ENCODE assay signal across 25 cellular contexts in the genomic region with DNA sequence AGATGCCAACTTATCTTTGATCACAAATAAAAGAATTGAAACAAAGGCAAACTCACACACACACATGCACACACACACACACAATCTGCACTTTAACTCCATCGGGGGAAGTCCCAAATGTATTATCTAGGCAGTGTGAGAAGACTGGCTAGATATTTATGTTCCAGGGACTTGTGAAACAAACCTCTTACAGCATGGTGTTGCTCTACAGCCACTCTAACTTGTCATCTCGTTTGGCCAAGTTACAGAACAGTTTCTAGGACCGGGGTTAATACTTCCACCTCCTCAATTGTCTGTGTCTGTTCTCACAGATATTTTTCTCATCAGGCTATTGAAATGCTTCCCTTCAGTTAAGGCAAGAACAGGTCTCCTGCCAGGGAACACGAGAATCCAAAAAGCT.
"Had no signal": no experiment of that assay in that cellular context is flagged by ENCODE, and none has a peak within 500 bp of the region (broad histone marks: within the 10 kb centered on the region; RNA-seq: fewer than 3 reads in every experiment).

No MANE protein-coding gene starts in this region.

- H3K9me3 ChIP-seq: mucosa of descending colon, neutrophil, psoas muscle, spleen, thoracic aorta, tibial artery, upper lobe of right lung had no signal

- H3K9ac ChIP-seq: parathyroid adenoma had no signal

- DNase-seq: hippocampal formation; kidney glomerular epithelial cell; left cardiac atrium; midbrain; mucosa of descending colon; naive thymus-derived CD4-positive, alpha-beta T cell; occipital lobe; psoas muscle; spleen; stimulated activated CD4-positive, alpha-beta T cell treated with anti-CD3 and anti-CD28 coated beads, Interleukin-4, amount 100 ng/mL, for 24 hours; stimulated activated naive CD4-positive, alpha-beta T cell; tibial artery; trophoblast cell; upper lobe of right lung had no signal

- H2AFZ ChIP-seq: parathyroid adenoma had no signal

- H3K36me3 ChIP-seq: neutrophil, spleen, suprapubic skin, thoracic aorta, tibial artery, upper lobe of right lung had no signal

- H3K27me3 Mint-ChIP-seq: naive thymus-derived CD4-positive, alpha-beta T cell; natural killer cell treated with Interleukin-12 subunit alpha and Interleukin-12 subunit beta and Interleukin-15 and Interleukin-18, amount 100 ng/mL, for 72 hours; stimulated activated naive CD8-positive, alpha-beta T cell treated with anti-CD3 and anti-CD28 coated beads, Interleukin-15, Interleukin-2, amounts not matched to agents 100 ng/mL and 50 ng/mL, for 24 hours had no signal

- H3K27ac Mint-ChIP-seq: naive thymus-derived CD4-positive, alpha-beta T cell; natural killer cell treated with Interleukin-12 subunit alpha and Interleukin-12 subunit beta and Interleukin-15 and Interleukin-18, amount 100 ng/mL, for 72 hours; stimulated activated effector memory CD8-positive, alpha-beta T cell treated with anti-CD3 and anti-CD28 coated beads, Interleukin-12 subunit alpha, Interleukin-12 subunit beta, amount 100 ng/mL, for 72 hours had no signal

- H3K4me1 ChIP-seq: parathyroid adenoma, psoas muscle, spleen, suprapubic skin, tibial artery, upper lobe of right lung had no signal

- H3K27me3 ChIP-seq: neutrophil, spleen, suprapubic skin, tibial artery, upper lobe of right lung had no signal

- H3K4me1 Mint-ChIP-seq: stimulated activated effector memory CD8-positive, alpha-beta T cell treated with anti-CD3 and anti-CD28 coated beads, Interleukin-12 subunit alpha, Interleukin-12 subunit beta, amount 100 ng/mL, for 72 hours had no signal

- H3K36me3 Mint-ChIP-seq: naive thymus-derived CD4-positive, alpha-beta T cell; stimulated activated effector memory CD8-positive, alpha-beta T cell treated with anti-CD3 and anti-CD28 coated beads, Interleukin-12 subunit alpha, Interleukin-12 subunit beta, amount 100 ng/mL, for 72 hours had no signal

- H3K4me3 ChIP-seq: lung, mucosa of descending colon, psoas muscle, skin epidermis, spleen, suprapubic skin, thoracic aorta, tibial artery, upper lobe of right lung had no signal

- ATAC-seq: left lobe of liver; mucosa of descending colon; naive thymus-derived CD4-positive, alpha-beta T cell; natural killer cell treated with Interleukin-12 subunit alpha and Interleukin-12 subunit beta and Interleukin-15 and Interleukin-18, amount 100 ng/mL, for 72 hours; psoas muscle; sciatic nerve; stimulated activated effector memory CD8-positive, alpha-beta T cell treated with anti-CD3 and anti-CD28 coated beads, Interleukin-12 subunit alpha, Interleukin-12 subunit beta, amount 100 ng/mL, for 72 hours; upper lobe of right lung had no signal

- H3K27ac ChIP-seq: neutrophil, parathyroid adenoma, psoas muscle, skin epidermis, spleen, suprapubic skin, thoracic aorta, tibial artery, upper lobe of right lung had no signal

- H3K79me2 ChIP-seq: parathyroid adenoma had no signal

- H3K4me3 Mint-ChIP-seq: naive thymus-derived CD4-positive, alpha-beta T cell; natural killer cell treated with Interleukin-12 subunit alpha and Interleukin-12 subunit beta and Interleukin-15 and Interleukin-18, amount 100 ng/mL, for 72 hours; stimulated activated effector memory CD8-positive, alpha-beta T cell treated with anti-CD3 and anti-CD28 coated beads, Interleukin-12 subunit alpha, Interleukin-12 subunit beta, amount 100 ng/mL, for 72 hours; stimulated activated naive CD8-positive, alpha-beta T cell treated with anti-CD3 and anti-CD28 coated beads, Interleukin-15, Interleukin-2, amounts not matched to agents 100 ng/mL and 50 ng/mL, for 24 hours had no signal
